29 cellular contexts compared by ENCODE assay signal in the genomic region with DNA sequence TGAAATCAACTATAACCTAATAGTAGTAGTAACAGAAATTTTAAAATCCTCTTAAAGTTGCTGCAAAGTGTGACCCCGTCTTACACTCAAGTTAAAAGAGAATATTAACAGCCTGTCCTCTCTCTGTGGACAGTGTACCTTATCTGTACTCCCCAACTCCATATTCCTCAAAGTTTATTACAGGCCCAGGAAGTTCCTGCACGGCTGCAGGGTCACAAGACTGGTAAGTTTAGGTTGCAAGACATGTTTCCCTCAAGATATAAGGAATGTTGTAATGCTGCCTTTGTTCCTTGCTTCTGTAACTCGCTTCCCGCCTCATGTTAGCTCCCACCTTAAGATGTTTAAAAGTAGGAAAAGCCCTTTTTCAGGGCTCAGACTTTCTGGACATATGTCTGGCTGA.
"Had no signal": no experiment of that assay in that cellular context is flagged by ENCODE, and none has a peak within 500 bp of the region (broad histone marks: within the 10 kb centered on the region; RNA-seq: fewer than 3 reads in every experiment).

No MANE protein-coding gene starts in this region.

- H3K4me3 ChIP-seq: coronary artery, dorsolateral prefrontal cortex, gastrocnemius medialis had no signal

- H3K9me3 Mint-ChIP-seq: activated CD4-positive, alpha-beta memory T cell treated with anti-CD3 and anti-CD28 coated beads, Interleukin-2, amount 10 ng/mL, durations not matched to agents 7 days and 5 days; activated CD4-positive, alpha-beta T cell treated with anti-CD3 and anti-CD28 coated beads, Interleukin-2, amount 10 ng/mL, durations not matched to agents 7 days and 5 days; activated naive CD4-positive, alpha-beta T cell treated with anti-CD3 and anti-CD28 coated beads, Interleukin-2, amount 10 ng/mL, durations not matched to agents 7 days and 5 days; activated naive CD4-positive, alpha-beta T cell treated with anti-CD3 and anti-CD28 coated beads, Interleukin-2, amount 50 U/mL, for 72 hours; activated naive CD8-positive, alpha-beta T cell treated with anti-CD3 and anti-CD28 coated beads, Interleukin-2, amount 10 ng/mL, durations not matched to agents 7 days and 5 days; activated T-cell treated with anti-CD3 and anti-CD28 coated beads, Interleukin-2, amount 50 U/mL, for 24 hours; activated T-cell treated with anti-CD3 and anti-CD28 coated beads, Interleukin-2, amount 50 U/mL, for 72 hours; central memory CD8-positive, alpha-beta T cell; dendritic cell treated with granulocyte-macrophage colony-stimulating factor and Interleukin-4, amounts not matched to agents 40 ng/mL and 50 ng/mL, for 4 days; endodermal cell; T-cell; T-helper 1 cell treated with Interleukin-12 subunit alpha and Interleukin-12 subunit beta and Interleukin-4 antibody, amounts not matched to agents 30 μg/mL and 1 μg/mL, for 36 hours had no signal

- H3K4me1 ChIP-seq: foreskin keratinocyte had no signal

- H3K27me3 ChIP-seq: brain microvascular endothelial cell, dorsolateral prefrontal cortex, foreskin keratinocyte, gastrocnemius medialis had no signal

- H3K36me3 ChIP-seq: brain microvascular endothelial cell, gastrocnemius medialis had no signal

- H3K27ac Mint-ChIP-seq: activated CD4-positive, alpha-beta memory T cell treated with anti-CD3 and anti-CD28 coated beads, Interleukin-2, amount 10 ng/mL, durations not matched to agents 7 days and 5 days; activated CD4-positive, alpha-beta T cell treated with anti-CD3 and anti-CD28 coated beads, Interleukin-2, amount 10 ng/mL, durations not matched to agents 7 days and 5 days; activated naive CD4-positive, alpha-beta T cell treated with anti-CD3 and anti-CD28 coated beads, Interleukin-2, amount 10 ng/mL, durations not matched to agents 7 days and 5 days; activated naive CD8-positive, alpha-beta T cell treated with anti-CD3 and anti-CD28 coated beads, Interleukin-2, amount 10 ng/mL, durations not matched to agents 7 days and 5 days; activated T-cell treated with anti-CD3 and anti-CD28 coated beads, Interleukin-2, amount 50 U/mL, for 24 hours; activated T-cell treated with anti-CD3 and anti-CD28 coated beads, Interleukin-2, amount 50 U/mL, for 72 hours; dendritic cell treated with granulocyte-macrophage colony-stimulating factor and Interleukin-4, amounts not matched to agents 40 ng/mL and 50 ng/mL, for 4 days; endodermal cell; T-cell; T-helper 1 cell treated with Interleukin-12 subunit alpha and Interleukin-12 subunit beta and Interleukin-4 antibody, amounts not matched to agents 30 μg/mL and 1 μg/mL, for 36 hours had no signal

- H3K9me3 ChIP-seq: gastrocnemius medialis had no signal

- H3K36me3 Mint-ChIP-seq: activated naive CD4-positive, alpha-beta T cell treated with anti-CD3 and anti-CD28 coated beads, Interleukin-2, amount 50 U/mL, for 72 hours had no signal

- ATAC-seq: activated naive CD4-positive, alpha-beta T cell treated with anti-CD3 and anti-CD28 coated beads, Interleukin-2, amount 50 U/mL, for 72 hours; activated T-cell treated with anti-CD3 and anti-CD28 coated beads, Interleukin-2, amount 50 U/mL, for 72 hours; esophagus mucosa; foreskin keratinocyte; gastrocnemius medialis; T-cell had no signal

- DNase-seq: activated CD4-positive, alpha-beta memory T cell treated with anti-CD3 and anti-CD28 coated beads, Interleukin-2, amount 10 ng/mL, durations not matched to agents 7 days and 5 days; activated CD4-positive, alpha-beta T cell treated with anti-CD3 and anti-CD28 coated beads for 1 hour; activated CD4-positive, alpha-beta T cell treated with anti-CD3 and anti-CD28 coated beads for 4 hours; activated CD4-positive, alpha-beta T cell treated with anti-CD3 and anti-CD28 coated beads, Interleukin-2, amount 10 ng/mL, durations not matched to agents 7 days and 5 days; activated CD4-positive, alpha-beta T cell treated with anti-CD3 and anti-CD28 coated beads, Interleukin-2, amount 50 U/mL, for 4 hours; activated CD8-positive, alpha-beta memory T cell treated with anti-CD3 and anti-CD28 coated beads, Interleukin-2, amount 50 U/mL, for 48 hours; activated gamma-delta T cell; activated naive CD4-positive, alpha-beta T cell; activated naive CD4-positive, alpha-beta T cell treated with anti-CD3 and anti-CD28 coated beads, Interleukin-2, amount 10 ng/mL, durations not matched to agents 7 days and 5 days; activated naive CD8-positive, alpha-beta T cell treated with anti-CD3 and anti-CD28 coated beads, Interleukin-2, amount 10 ng/mL, durations not matched to agents 7 days and 5 days; activated T-cell treated with anti-CD3 and anti-CD28 coated beads for 4 hours; activated T-cell treated with anti-CD3 and anti-CD28 coated beads, Interleukin-2, amount 50 U/mL, for 24 hours; activated T-cell treated with anti-CD3 and anti-CD28 coated beads, Interleukin-2, amount 50 U/mL, for 72 hours; brain microvascular endothelial cell; dorsolateral prefrontal cortex; effector memory CD4-positive, alpha-beta T cell; endodermal cell; foreskin keratinocyte; gastrocnemius medialis; glutamatergic neuron; SW 1271; T-cell; T1000 had no signal

- H3K4me3 Mint-ChIP-seq: activated CD4-positive, alpha-beta memory T cell treated with anti-CD3 and anti-CD28 coated beads, Interleukin-2, amount 10 ng/mL, durations not matched to agents 7 days and 5 days; activated CD4-positive, alpha-beta T cell treated with anti-CD3 and anti-CD28 coated beads, Interleukin-2, amount 10 ng/mL, durations not matched to agents 7 days and 5 days; activated naive CD4-positive, alpha-beta T cell treated with anti-CD3 and anti-CD28 coated beads, Interleukin-2, amount 10 ng/mL, durations not matched to agents 7 days and 5 days; activated naive CD8-positive, alpha-beta T cell treated with anti-CD3 and anti-CD28 coated beads, Interleukin-2, amount 10 ng/mL, durations not matched to agents 7 days and 5 days; activated T-cell treated with anti-CD3 and anti-CD28 coated beads, Interleukin-2, amount 50 U/mL, for 24 hours; activated T-cell treated with anti-CD3 and anti-CD28 coated beads, Interleukin-2, amount 50 U/mL, for 72 hours; central memory CD8-positive, alpha-beta T cell; dendritic cell treated with granulocyte-macrophage colony-stimulating factor and Interleukin-4, amounts not matched to agents 40 ng/mL and 50 ng/mL, for 4 days; endodermal cell; T-cell; T-helper 1 cell treated with Interleukin-12 subunit alpha and Interleukin-12 subunit beta and Interleukin-4 antibody, amounts not matched to agents 30 μg/mL and 1 μg/mL, for 36 hours had no signal

- H3K27ac ChIP-seq: brain microvascular endothelial cell, coronary artery, dorsolateral prefrontal cortex, foreskin keratinocyte had no signal

- H3K27me3 Mint-ChIP-seq: activated CD4-positive, alpha-beta memory T cell treated with anti-CD3 and anti-CD28 coated beads, Interleukin-2, amount 10 ng/mL, durations not matched to agents 7 days and 5 days; activated CD4-positive, alpha-beta T cell treated with anti-CD3 and anti-CD28 coated beads, Interleukin-2, amount 10 ng/mL, durations not matched to agents 7 days and 5 days; activated naive CD4-positive, alpha-beta T cell treated with anti-CD3 and anti-CD28 coated beads, Interleukin-2, amount 10 ng/mL, durations not matched to agents 7 days and 5 days; activated naive CD8-positive, alpha-beta T cell treated with anti-CD3 and anti-CD28 coated beads, Interleukin-2, amount 10 ng/mL, durations not matched to agents 7 days and 5 days; activated T-cell treated with anti-CD3 and anti-CD28 coated beads, Interleukin-2, amount 50 U/mL, for 24 hours; central memory CD8-positive, alpha-beta T cell; dendritic cell treated with granulocyte-macrophage colony-stimulating factor and Interleukin-4, amounts not matched to agents 40 ng/mL and 50 ng/mL, for 4 days; T-cell had no signal
